Comparison of ENCODE assay signal across 1 cellular context in the genomic region with DNA sequence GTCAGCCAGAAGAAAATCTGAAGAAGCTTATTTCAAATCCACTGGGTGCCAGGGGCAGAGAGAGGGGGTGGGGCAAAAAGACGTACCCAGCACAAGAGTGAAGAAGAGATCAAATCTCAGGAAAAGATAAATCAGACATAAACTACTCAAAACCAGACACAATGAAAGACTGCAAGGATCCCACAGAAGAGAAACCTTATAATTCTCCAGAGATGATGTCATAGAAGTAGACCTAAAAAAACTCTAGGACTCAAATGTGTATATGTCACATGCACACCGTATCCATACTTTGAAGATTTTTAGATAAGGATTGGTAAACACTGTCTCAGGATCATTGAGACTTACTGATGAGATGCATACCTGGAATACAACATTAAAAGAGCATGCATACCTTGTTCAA.
TF ChIP-seq lines count a peak whose summit lies in the region.

No MANE protein-coding gene starts in this region.

TF ChIP-seq in K562, 482 proteins besides CTCF, POLR2A, EP300 and RAD21 (continued from another document and continues in another):
- TF ChIP-seq, protein P1, sequence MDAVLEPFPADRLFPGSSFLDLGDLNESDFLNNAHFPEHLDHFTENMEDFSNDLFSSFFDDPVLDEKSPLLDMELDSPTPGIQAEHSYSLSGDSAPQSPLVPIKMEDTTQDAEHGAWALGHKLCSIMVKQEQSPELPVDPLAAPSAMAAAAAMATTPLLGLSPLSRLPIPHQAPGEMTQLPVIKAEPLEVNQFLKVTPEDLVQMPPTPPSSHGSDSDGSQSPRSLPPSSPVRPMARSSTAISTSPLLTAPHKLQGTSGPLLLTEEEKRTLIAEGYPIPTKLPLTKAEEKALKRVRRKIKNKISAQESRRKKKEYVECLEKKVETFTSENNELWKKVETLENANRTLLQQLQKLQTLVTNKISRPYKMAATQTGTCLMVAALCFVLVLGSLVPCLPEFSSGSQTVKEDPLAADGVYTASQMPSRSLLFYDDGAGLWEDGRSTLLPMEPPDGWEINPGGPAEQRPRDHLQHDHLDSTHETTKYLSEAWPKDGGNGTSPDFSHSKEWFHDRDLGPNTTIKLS (IDR thresholded peaks at IDR 0.05; ENCODE audit: borderline replicate concordance, low read depth), result no peak
- 0 out of 2 replicates have a peak, but pooled peaks have one; percentile 34 for TF ChIP-seq CHAMP1 (IDR thresholded peaks at IDR 0.05)
- no peak for TF ChIP-seq FOXP1 (CRISPR knock-in tag; IDR thresholded peaks at IDR 0.05)
- no peak for TF ChIP-seq DDX20 (tag; IDR thresholded peaks at IDR 0.05; ENCODE audit: low read depth)
- no peak for TF ChIP-seq KDM1A (IDR thresholded peaks at IDR 0.05)
- TF ChIP-seq XRCC3 (IDR thresholded peaks at IDR 0.05), result no peak
- TF ChIP-seq, protein P2, sequence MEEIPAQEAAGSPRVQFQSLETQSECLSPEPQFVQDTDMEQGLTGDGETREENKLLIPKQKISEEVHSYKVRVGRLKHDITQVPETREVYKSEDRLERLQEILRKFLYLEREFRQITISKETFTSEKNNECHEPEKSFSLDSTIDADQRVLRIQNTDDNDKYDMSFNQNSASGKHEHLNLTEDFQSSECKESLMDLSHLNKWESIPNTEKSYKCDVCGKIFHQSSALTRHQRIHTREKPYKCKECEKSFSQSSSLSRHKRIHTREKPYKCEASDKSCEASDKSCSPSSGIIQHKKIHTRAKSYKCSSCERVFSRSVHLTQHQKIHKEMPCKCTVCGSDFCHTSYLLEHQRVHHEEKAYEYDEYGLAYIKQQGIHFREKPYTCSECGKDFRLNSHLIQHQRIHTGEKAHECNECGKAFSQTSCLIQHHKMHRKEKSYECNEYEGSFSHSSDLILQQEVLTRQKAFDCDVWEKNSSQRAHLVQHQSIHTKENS (CRISPR knock-in tag; IDR thresholded peaks at IDR 0.05), result no peak
- TF ChIP-seq ZNF408 (CRISPR knock-in tag; IDR thresholded peaks at IDR 0.05; ENCODE audit: low read depth), result no peak
- 0 out of 2 replicates have a peak, but pooled peaks have one; percentile 20 for TF ChIP-seq EP400 (IDR thresholded peaks at IDR 0.05)
- no peak for TF ChIP-seq PURB (CRISPR knock-in tag; IDR thresholded peaks at IDR 0.05; ENCODE audit: low read depth)
- peak; percentile 82 for TF ChIP-seq FOXJ2 (tag; IDR thresholded peaks at IDR 0.05)
- TF ChIP-seq SFPQ (IDR thresholded peaks at IDR 0.05; ENCODE audit: low read depth, low read length), result no peak
- TF ChIP-seq ERF (CRISPR knock-in tag; IDR thresholded peaks at IDR 0.05), result no peak
- TF ChIP-seq ZBTB8A (IDR thresholded peaks at IDR 0.05; ENCODE audit: partially characterized antibody), result peak; percentile 13
- TF ChIP-seq, protein P3, sequence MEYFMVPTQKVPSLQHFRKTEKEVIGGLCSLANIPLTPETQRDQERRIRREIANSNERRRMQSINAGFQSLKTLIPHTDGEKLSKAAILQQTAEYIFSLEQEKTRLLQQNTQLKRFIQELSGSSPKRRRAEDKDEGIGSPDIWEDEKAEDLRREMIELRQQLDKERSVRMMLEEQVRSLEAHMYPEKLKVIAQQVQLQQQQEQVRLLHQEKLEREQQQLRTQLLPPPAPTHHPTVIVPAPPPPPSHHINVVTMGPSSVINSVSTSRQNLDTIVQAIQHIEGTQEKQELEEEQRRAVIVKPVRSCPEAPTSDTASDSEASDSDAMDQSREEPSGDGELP (CRISPR knock-in tag; IDR thresholded peaks at IDR 0.05; ENCODE audit: borderline replicate concordance), result no peak
- TF ChIP-seq, protein P4, sequence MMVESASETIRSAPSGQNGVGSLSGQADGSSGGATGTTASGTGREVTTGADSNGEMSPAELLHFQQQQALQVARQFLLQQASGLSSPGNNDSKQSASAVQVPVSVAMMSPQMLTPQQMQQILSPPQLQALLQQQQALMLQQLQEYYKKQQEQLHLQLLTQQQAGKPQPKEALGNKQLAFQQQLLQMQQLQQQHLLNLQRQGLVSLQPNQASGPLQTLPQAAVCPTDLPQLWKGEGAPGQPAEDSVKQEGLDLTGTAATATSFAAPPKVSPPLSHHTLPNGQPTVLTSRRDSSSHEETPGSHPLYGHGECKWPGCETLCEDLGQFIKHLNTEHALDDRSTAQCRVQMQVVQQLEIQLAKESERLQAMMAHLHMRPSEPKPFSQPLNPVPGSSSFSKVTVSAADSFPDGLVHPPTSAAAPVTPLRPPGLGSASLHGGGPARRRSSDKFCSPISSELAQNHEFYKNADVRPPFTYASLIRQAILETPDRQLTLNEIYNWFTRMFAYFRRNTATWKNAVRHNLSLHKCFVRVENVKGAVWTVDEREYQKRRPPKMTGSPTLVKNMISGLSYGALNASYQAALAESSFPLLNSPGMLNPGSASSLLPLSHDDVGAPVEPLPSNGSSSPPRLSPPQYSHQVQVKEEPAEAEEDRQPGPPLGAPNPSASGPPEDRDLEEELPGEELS (CRISPR knock-in tag; IDR thresholded peaks at IDR 0.05; ENCODE audit: borderline replicate concordance), result no peak
- TF ChIP-seq, protein P5, sequence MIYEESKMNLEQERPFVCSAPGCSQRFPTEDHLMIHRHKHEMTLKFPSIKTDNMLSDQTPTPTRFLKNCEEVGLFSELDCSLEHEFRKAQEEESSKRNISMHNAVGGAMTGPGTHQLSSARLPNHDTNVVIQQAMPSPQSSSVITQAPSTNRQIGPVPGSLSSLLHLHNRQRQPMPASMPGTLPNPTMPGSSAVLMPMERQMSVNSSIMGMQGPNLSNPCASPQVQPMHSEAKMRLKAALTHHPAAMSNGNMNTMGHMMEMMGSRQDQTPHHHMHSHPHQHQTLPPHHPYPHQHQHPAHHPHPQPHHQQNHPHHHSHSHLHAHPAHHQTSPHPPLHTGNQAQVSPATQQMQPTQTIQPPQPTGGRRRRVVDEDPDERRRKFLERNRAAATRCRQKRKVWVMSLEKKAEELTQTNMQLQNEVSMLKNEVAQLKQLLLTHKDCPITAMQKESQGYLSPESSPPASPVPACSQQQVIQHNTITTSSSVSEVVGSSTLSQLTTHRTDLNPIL (CRISPR knock-in tag; IDR thresholded peaks at IDR 0.05), result no peak
- no peak for TF ChIP-seq CHD4 (IDR thresholded peaks at IDR 0.05; ENCODE audit: insufficient read depth, insufficient replicate concordance, low read depth, low read length, poor library complexity, severe bottlenecking)
- TF ChIP-seq ZNF511 (CRISPR knock-in tag; IDR thresholded peaks at IDR 0.05), result no peak
- peak; percentile 50 for TF ChIP-seq MGA (IDR thresholded peaks at IDR 0.05)
- TF ChIP-seq SIRT6 (IDR thresholded peaks at IDR 0.05; ENCODE audit: low read depth, low read length), result no peak
- TF ChIP-seq ZNF253 (CRISPR knock-in tag; conservative IDR thresholded peaks at IDR 0.05), result no peak
- peak; percentile 90 for TF ChIP-seq ATF7 (IDR thresholded peaks at IDR 0.05)
- TF ChIP-seq NFATC3 (IDR thresholded peaks at IDR 0.05), result no peak
- TF ChIP-seq IRF9 (tag; IDR thresholded peaks at IDR 0.05), result no peak
- no peak for TF ChIP-seq SMARCA5 (IDR thresholded peaks at IDR 0.05)
